ENCODE assay signal across 1 cellular context in the genomic region with DNA sequence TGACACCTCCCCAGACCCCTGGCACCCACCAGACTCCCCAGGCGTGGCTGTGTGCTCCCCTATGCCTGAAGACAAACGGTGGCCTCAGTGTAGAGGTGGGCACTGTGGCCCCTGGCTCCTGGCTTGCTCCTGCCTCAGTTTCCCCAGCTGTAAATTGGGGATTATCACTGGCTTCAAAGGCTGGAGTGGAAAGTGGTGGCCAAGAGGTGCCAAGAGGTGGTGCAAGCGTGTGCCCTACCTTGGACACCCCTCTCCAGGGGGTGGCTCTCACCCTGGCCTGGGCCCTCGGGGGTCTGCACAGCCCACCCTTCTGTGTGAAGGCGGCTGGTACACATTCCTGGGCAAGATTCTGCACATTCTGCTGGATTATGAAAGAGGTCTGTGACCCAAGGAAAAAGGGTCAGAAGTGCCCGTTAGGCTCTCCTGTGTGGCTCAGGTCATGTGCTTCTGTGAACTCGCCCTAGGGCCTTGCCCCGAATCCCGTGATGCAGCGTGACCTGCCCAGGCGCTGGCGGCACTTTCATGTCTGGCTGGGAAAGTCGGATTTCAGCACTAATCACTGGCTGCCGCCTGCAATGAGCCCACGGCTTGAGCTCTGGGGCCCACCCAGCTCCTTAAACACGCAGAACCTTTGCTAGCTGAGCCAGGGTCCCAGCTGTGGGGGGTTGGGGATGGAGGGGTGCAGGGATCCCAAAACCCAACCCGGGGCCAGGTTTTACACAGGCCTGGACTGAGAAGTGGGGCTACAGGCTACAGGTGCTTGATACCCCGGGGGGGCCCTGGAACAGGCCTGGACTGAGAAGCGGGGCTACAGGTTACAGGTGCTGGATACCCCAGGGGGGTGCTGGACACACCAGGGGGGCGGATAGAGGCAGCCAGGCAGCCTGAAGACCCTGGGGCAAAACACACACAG.
A peak's percentile ranks its signal among the peaks of the same experiment; 100 is the strongest.
TF ChIP-seq lines count a peak whose summit lies in the region.

No MANE protein-coding gene starts in this region.

TF ChIP-seq in HepG2, 621 proteins besides CTCF, POLR2A, EP300 and RAD21 (continued from another document and continues in another):
- peak; percentile 91 for TF ChIP-seq ZNF124 (CRISPR knock-in tag; IDR thresholded peaks at IDR 0.05)
- 0 out of 2 replicates have a peak, but pooled peaks have one; percentile 35 for TF ChIP-seq HHEX (CRISPR knock-in tag; IDR thresholded peaks at IDR 0.05)
- TF ChIP-seq, protein P1, sequence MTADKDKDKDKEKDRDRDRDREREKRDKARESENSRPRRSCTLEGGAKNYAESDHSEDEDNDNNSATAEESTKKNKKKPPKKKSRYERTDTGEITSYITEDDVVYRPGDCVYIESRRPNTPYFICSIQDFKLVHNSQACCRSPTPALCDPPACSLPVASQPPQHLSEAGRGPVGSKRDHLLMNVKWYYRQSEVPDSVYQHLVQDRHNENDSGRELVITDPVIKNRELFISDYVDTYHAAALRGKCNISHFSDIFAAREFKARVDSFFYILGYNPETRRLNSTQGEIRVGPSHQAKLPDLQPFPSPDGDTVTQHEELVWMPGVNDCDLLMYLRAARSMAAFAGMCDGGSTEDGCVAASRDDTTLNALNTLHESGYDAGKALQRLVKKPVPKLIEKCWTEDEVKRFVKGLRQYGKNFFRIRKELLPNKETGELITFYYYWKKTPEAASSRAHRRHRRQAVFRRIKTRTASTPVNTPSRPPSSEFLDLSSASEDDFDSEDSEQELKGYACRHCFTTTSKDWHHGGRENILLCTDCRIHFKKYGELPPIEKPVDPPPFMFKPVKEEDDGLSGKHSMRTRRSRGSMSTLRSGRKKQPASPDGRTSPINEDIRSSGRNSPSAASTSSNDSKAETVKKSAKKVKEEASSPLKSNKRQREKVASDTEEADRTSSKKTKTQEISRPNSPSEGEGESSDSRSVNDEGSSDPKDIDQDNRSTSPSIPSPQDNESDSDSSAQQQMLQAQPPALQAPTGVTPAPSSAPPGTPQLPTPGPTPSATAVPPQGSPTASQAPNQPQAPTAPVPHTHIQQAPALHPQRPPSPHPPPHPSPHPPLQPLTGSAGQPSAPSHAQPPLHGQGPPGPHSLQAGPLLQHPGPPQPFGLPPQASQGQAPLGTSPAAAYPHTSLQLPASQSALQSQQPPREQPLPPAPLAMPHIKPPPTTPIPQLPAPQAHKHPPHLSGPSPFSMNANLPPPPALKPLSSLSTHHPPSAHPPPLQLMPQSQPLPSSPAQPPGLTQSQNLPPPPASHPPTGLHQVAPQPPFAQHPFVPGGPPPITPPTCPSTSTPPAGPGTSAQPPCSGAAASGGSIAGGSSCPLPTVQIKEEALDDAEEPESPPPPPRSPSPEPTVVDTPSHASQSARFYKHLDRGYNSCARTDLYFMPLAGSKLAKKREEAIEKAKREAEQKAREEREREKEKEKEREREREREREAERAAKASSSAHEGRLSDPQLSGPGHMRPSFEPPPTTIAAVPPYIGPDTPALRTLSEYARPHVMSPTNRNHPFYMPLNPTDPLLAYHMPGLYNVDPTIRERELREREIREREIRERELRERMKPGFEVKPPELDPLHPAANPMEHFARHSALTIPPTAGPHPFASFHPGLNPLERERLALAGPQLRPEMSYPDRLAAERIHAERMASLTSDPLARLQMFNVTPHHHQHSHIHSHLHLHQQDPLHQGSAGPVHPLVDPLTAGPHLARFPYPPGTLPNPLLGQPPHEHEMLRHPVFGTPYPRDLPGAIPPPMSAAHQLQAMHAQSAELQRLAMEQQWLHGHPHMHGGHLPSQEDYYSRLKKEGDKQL (CRISPR knock-in tag; IDR thresholded peaks at IDR 0.05; ENCODE audit: low read depth), result peak; percentile 92
- peak; percentile 86 for TF ChIP-seq ZNF33B (CRISPR knock-in tag; IDR thresholded peaks at IDR 0.05)
- peak; percentile 87 for TF ChIP-seq ZNF430 (CRISPR knock-in tag; IDR thresholded peaks at IDR 0.05)
- TF ChIP-seq, protein P2, sequence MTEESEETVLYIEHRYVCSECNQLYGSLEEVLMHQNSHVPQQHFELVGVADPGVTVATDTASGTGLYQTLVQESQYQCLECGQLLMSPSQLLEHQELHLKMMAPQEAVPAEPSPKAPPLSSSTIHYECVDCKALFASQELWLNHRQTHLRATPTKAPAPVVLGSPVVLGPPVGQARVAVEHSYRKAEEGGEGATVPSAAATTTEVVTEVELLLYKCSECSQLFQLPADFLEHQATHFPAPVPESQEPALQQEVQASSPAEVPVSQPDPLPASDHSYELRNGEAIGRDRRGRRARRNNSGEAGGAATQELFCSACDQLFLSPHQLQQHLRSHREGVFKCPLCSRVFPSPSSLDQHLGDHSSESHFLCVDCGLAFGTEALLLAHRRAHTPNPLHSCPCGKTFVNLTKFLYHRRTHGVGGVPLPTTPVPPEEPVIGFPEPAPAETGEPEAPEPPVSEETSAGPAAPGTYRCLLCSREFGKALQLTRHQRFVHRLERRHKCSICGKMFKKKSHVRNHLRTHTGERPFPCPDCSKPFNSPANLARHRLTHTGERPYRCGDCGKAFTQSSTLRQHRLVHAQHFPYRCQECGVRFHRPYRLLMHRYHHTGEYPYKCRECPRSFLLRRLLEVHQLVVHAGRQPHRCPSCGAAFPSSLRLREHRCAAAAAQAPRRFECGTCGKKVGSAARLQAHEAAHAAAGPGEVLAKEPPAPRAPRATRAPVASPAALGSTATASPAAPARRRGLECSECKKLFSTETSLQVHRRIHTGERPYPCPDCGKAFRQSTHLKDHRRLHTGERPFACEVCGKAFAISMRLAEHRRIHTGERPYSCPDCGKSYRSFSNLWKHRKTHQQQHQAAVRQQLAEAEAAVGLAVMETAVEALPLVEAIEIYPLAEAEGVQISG (CRISPR knock-in tag; IDR thresholded peaks at IDR 0.05), result peak; percentile 87
- TF ChIP-seq, protein P3, sequence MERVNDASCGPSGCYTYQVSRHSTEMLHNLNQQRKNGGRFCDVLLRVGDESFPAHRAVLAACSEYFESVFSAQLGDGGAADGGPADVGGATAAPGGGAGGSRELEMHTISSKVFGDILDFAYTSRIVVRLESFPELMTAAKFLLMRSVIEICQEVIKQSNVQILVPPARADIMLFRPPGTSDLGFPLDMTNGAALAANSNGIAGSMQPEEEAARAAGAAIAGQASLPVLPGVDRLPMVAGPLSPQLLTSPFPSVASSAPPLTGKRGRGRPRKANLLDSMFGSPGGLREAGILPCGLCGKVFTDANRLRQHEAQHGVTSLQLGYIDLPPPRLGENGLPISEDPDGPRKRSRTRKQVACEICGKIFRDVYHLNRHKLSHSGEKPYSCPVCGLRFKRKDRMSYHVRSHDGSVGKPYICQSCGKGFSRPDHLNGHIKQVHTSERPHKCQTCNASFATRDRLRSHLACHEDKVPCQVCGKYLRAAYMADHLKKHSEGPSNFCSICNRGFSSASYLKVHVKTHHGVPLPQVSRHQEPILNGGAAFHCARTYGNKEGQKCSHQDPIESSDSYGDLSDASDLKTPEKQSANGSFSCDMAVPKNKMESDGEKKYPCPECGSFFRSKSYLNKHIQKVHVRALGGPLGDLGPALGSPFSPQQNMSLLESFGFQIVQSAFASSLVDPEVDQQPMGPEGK (CRISPR knock-in tag; IDR thresholded peaks at IDR 0.05), result peak; percentile 91
- TF ChIP-seq CBX5 (CRISPR knock-in tag; IDR thresholded peaks at IDR 0.05; ENCODE audit: borderline replicate concordance), result peak; percentile 74; the same call in 1 of the 2 replicates
- TF ChIP-seq, protein P4, sequence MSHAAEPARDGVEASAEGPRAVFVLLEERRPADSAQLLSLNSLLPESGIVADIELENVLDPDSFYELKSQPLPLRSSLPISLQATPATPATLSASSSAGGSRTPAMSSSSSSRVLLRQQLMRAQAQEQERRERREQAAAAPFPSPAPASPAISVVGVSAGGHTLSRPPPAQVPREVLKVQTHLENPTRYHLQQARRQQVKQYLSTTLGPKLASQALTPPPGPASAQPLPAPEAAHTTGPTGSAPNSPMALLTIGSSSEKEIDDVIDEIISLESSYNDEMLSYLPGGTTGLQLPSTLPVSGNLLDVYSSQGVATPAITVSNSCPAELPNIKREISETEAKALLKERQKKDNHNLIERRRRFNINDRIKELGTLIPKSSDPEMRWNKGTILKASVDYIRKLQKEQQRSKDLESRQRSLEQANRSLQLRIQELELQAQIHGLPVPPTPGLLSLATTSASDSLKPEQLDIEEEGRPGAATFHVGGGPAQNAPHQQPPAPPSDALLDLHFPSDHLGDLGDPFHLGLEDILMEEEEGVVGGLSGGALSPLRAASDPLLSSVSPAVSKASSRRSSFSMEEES (CRISPR knock-in tag; IDR thresholded peaks at IDR 0.05), result peak; percentile 100
- TF ChIP-seq, protein P5, sequence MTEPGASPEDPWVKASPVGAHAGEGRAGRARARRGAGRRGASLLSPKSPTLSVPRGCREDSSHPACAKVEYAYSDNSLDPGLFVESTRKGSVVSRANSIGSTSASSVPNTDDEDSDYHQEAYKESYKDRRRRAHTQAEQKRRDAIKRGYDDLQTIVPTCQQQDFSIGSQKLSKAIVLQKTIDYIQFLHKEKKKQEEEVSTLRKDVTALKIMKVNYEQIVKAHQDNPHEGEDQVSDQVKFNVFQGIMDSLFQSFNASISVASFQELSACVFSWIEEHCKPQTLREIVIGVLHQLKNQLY (CRISPR knock-in tag; IDR thresholded peaks at IDR 0.05), result peak; percentile 95
- TF ChIP-seq ARHGAP35 (CRISPR knock-in tag; IDR thresholded peaks at IDR 0.05; ENCODE audit: borderline replicate concordance), result peak; percentile 71; the same call in 1 of the 2 replicates
- peak; percentile 98 for TF ChIP-seq NR2F6 (IDR thresholded peaks at IDR 0.05)
- TF ChIP-seq NR2F6 (CRISPR knock-in tag; IDR thresholded peaks at IDR 0.05), result peak; percentile 100
- TF ChIP-seq ZNF30 (CRISPR knock-in tag; IDR thresholded peaks at IDR 0.05), result 0 out of 2 replicates have a peak, but pooled peaks have one; percentile 85
- TF ChIP-seq NFE2 (CRISPR knock-in tag; IDR thresholded peaks at IDR 0.05), result peak; percentile 10; the same call in 1 of the 2 replicates
- TF ChIP-seq, protein P6, sequence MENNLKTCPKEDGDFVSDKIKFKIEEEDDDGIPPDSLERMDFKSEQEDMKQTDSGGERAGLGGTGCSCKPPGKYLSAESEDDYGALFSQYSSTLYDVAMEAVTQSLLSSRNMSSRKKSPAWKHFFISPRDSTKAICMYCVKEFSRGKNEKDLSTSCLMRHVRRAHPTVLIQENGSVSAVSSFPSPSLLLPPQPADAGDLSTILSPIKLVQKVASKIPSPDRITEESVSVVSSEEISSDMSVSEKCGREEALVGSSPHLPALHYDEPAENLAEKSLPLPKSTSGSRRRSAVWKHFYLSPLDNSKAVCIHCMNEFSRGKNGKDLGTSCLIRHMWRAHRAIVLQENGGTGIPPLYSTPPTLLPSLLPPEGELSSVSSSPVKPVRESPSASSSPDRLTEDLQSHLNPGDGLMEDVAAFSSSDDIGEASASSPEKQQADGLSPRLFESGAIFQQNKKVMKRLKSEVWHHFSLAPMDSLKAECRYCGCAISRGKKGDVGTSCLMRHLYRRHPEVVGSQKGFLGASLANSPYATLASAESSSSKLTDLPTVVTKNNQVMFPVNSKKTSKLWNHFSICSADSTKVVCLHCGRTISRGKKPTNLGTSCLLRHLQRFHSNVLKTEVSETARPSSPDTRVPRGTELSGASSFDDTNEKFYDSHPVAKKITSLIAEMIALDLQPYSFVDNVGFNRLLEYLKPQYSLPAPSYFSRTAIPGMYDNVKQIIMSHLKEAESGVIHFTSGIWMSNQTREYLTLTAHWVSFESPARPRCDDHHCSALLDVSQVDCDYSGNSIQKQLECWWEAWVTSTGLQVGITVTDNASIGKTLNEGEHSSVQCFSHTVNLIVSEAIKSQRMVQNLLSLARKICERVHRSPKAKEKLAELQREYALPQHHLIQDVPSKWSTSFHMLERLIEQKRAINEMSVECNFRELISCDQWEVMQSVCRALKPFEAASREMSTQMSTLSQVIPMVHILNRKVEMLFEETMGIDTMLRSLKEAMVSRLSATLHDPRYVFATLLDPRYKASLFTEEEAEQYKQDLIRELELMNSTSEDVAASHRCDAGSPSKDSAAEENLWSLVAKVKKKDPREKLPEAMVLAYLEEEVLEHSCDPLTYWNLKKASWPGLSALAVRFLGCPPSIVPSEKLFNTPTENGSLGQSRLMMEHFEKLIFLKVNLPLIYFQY (CRISPR knock-in tag; IDR thresholded peaks at IDR 0.05; ENCODE audit: borderline replicate concordance), result peak; percentile 92
- peak; percentile 90 for TF ChIP-seq ZNF614 (CRISPR knock-in tag; IDR thresholded peaks at IDR 0.05; ENCODE audit: borderline replicate concordance)
- peak; percentile 75 for TF ChIP-seq KMT2B (CRISPR knock-in tag; IDR thresholded peaks at IDR 0.05)
- TF ChIP-seq, protein P7, sequence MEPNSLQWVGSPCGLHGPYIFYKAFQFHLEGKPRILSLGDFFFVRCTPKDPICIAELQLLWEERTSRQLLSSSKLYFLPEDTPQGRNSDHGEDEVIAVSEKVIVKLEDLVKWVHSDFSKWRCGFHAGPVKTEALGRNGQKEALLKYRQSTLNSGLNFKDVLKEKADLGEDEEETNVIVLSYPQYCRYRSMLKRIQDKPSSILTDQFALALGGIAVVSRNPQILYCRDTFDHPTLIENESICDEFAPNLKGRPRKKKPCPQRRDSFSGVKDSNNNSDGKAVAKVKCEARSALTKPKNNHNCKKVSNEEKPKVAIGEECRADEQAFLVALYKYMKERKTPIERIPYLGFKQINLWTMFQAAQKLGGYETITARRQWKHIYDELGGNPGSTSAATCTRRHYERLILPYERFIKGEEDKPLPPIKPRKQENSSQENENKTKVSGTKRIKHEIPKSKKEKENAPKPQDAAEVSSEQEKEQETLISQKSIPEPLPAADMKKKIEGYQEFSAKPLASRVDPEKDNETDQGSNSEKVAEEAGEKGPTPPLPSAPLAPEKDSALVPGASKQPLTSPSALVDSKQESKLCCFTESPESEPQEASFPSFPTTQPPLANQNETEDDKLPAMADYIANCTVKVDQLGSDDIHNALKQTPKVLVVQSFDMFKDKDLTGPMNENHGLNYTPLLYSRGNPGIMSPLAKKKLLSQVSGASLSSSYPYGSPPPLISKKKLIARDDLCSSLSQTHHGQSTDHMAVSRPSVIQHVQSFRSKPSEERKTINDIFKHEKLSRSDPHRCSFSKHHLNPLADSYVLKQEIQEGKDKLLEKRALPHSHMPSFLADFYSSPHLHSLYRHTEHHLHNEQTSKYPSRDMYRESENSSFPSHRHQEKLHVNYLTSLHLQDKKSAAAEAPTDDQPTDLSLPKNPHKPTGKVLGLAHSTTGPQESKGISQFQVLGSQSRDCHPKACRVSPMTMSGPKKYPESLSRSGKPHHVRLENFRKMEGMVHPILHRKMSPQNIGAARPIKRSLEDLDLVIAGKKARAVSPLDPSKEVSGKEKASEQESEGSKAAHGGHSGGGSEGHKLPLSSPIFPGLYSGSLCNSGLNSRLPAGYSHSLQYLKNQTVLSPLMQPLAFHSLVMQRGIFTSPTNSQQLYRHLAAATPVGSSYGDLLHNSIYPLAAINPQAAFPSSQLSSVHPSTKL (CRISPR knock-in tag; IDR thresholded peaks at IDR 0.05), result peak; percentile 99
- TF ChIP-seq, protein P8, sequence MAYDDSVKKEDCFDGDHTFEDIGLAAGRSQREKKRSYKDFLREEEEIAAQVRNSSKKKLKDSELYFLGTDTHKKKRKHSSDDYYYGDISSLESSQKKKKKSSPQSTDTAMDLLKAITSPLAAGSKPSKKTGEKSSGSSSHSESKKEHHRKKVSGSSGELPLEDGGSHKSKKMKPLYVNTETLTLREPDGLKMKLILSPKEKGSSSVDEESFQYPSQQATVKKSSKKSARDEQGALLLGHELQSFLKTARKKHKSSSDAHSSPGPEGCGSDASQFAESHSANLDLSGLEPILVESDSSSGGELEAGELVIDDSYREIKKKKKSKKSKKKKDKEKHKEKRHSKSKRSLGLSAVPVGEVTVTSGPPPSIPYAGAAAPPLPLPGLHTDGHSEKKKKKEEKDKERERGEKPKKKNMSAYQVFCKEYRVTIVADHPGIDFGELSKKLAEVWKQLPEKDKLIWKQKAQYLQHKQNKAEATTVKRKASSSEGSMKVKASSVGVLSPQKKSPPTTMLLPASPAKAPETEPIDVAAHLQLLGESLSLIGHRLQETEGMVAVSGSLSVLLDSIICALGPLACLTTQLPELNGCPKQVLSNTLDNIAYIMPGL (CRISPR knock-in tag; IDR thresholded peaks at IDR 0.05; ENCODE audit: borderline replicate concordance in 1 of 2, low read depth in 1 of 2), result peak in 1 of 2 experiments; percentile 77; a peak in 3 of 4 replicates
